In genomic region chr18:76821875-76822509, GRCh38 we compare ENCODE assay signal across 8 cellular contexts. TPM values are rescaled to one million over a fixed set of nuclear protein-coding genes. Genes with fewer than 3 reads are reported as not detected.
DNase-seq lines count a peak whose midpoint lies in the region; ATAC-seq and TF ChIP-seq lines count a peak whose summit lies in the region.

No MANE protein-coding gene starts in this region.

- H3K36me3 Mint-ChIP-seq in CD4-positive, CD25-positive, alpha-beta regulatory T cell: no peaks in the 10 kb centered on the region
- peaks cover 8% of the 10 kb centered on the region for H3K36me3 Mint-ChIP-seq in activated naive CD4-positive, alpha-beta T cell treated with anti-CD3 and anti-CD28 coated beads for 36 hours (ENCODE audit: low read depth)

- no peaks in the 10 kb centered on the region for H3K9me3 Mint-ChIP-seq in CD4-positive, CD25-positive, alpha-beta regulatory T cell
- H3K9me3 Mint-ChIP-seq in activated naive CD4-positive, alpha-beta T cell treated with anti-CD3 and anti-CD28 coated beads for 36 hours: no peaks in the 10 kb centered on the region

- 0 to 1% methylated on average over 8 to 18 of the region's 89 CpGs for WGBS in thyroid gland, 2 donors

- peak overlapping the region; percentile 81 for H3K27ac ChIP-seq in CD4-positive, CD25-positive, alpha-beta regulatory T cell (ENCODE audit: insufficient read depth, low read length, poor library complexity, severe bottlenecking)
- peak overlapping the region; percentile 91 to 97 (median 95) for H3K27ac ChIP-seq in thyroid gland

- TF ChIP-seq POLR2A in thyroid gland (IDR thresholded peaks at IDR 0.05): peak; percentile 15 to 53

- H3K27me3 Mint-ChIP-seq in CD4-positive, CD25-positive, alpha-beta regulatory T cell: peaks cover 12% of the 10 kb centered on the region
- no peaks in the 10 kb centered on the region for H3K27me3 Mint-ChIP-seq in activated naive CD4-positive, alpha-beta T cell treated with anti-CD3 and anti-CD28 coated beads for 36 hours (ENCODE audit: low read depth)

- intact Hi-C loops in activated naive CD4-positive, alpha-beta T cell treated with anti-CD3 and anti-CD28 coated beads for 36 hours (cut with micrococcal nuclease): loop anchor here (1.0 to 5.0 kb wide), 7 partner anchors 19 to 330 kb away; partner anchors contain the start of gene MBP
- intact Hi-C loops in thyroid gland (cut with DNase I): no loop called here

- peaks cover 31 to 66% (median 50%) of the 10 kb centered on the region in 4 donors for H3K4me1 Mint-ChIP-seq in CD4-positive, CD25-positive, alpha-beta regulatory T cell
- peaks cover 44% of the 10 kb centered on the region for H3K4me1 Mint-ChIP-seq in activated naive CD4-positive, alpha-beta T cell treated with anti-CD3 and anti-CD28 coated beads for 36 hours (ENCODE audit: low read depth)

- H3K27me3 ChIP-seq in CD4-positive, CD25-positive, alpha-beta regulatory T cell (ENCODE audit: control insufficient read depth, insufficient read depth, low read length): no peaks in the 10 kb centered on the region
- H3K27me3 ChIP-seq in thyroid gland: no peaks in the 10 kb centered on the region

- H3K4me3 Mint-ChIP-seq in CD4-positive, CD25-positive, alpha-beta regulatory T cell: peak overlapping the region; percentile 94 to 100 (median 97)
- peak overlapping the region; percentile 90 for H3K4me3 Mint-ChIP-seq in activated naive CD4-positive, alpha-beta T cell treated with anti-CD3 and anti-CD28 coated beads for 36 hours

- DNase-seq in CD4-positive, CD25-positive, alpha-beta regulatory T cell: peak; percentile 61 to 74 (median 74)
- peak; percentile 65 for DNase-seq in GM19240 (ENCODE audit: insufficient read length, low spot score)
- DNase-seq in RPMI8226: peak; percentile 71
- DNase-seq in activated naive CD4-positive, alpha-beta T cell treated with anti-CD3 and anti-CD28 coated beads for 36 hours: peak; percentile 45
- DNase-seq in germinal center (ENCODE audit: low spot score): peak; percentile 88
- no peak for DNase-seq in omental fat pad (ENCODE audit: low spot score)
- DNase-seq in thyroid gland: peak; percentile 56 to 59

- peak overlapping the region; percentile 87 for H3K4me3 ChIP-seq in CD4-positive, CD25-positive, alpha-beta regulatory T cell (ENCODE audit: low read depth, low read length)
- H3K4me3 ChIP-seq in thyroid gland (replicated peaks in 1 of 3): peak overlapping the region; percentile 59 to 98 (median 96)

- H3K27ac Mint-ChIP-seq in CD4-positive, CD25-positive, alpha-beta regulatory T cell: peak overlapping the region; percentile 90 to 96 (median 94)
- H3K27ac Mint-ChIP-seq in activated naive CD4-positive, alpha-beta T cell treated with anti-CD3 and anti-CD28 coated beads for 36 hours: peak overlapping the region; percentile 92

- CTCF ChIA-PET in activated naive CD4-positive, alpha-beta T cell treated with anti-CD3 and anti-CD28 coated beads for 36 hours (lab: Charles Lee): interaction anchor here (1.3 to 5.0 kb wide), 2 partner anchors 19 to 161 kb away, joined by 4 to 49 read pairs; no protein-coding TSS in a partner anchor

- H3K4me1 ChIP-seq in CD4-positive, CD25-positive, alpha-beta regulatory T cell (ENCODE audit: control insufficient read depth, insufficient read depth, low read length, poor library complexity, severe bottlenecking): peaks cover 45% of the 10 kb centered on the region
- peaks cover 11 to 13% of the 10 kb centered on the region in 2 donors for H3K4me1 ChIP-seq in thyroid gland

- H3K36me3 ChIP-seq in CD4-positive, CD25-positive, alpha-beta regulatory T cell (ENCODE audit: control insufficient read depth, insufficient read depth, low read length): no peaks in the 10 kb centered on the region
- no peaks in the 10 kb centered on the region for H3K36me3 ChIP-seq in thyroid gland

- no peaks in the 10 kb centered on the region for H3K9me3 ChIP-seq in CD4-positive, CD25-positive, alpha-beta regulatory T cell (ENCODE audit: control insufficient read depth in 2 of 2, low read length in 2 of 2)
- H3K9me3 ChIP-seq in thyroid gland: no peaks in the 10 kb centered on the region

- peak; percentile 61 to 62 for ATAC-seq in CD4-positive, CD25-positive, alpha-beta regulatory T cell (ENCODE audit: low read depth in 2 of 2)
- peak; percentile 38 for ATAC-seq in HG03439 (IDR thresholded peaks at IDR 0.05; ENCODE audit: unreplicated experiment)
- peak; percentile 66 for ATAC-seq in omental fat pad (ENCODE audit: low FRiP score)

- no peak for TF ChIP-seq CTCF in omental fat pad (IDR thresholded peaks at IDR 0.05)
- TF ChIP-seq CTCF in thyroid gland (IDR thresholded peaks at IDR 0.05): no peak

RNA-seq across cellular contexts. Expression of gene ZNF236, which starts 0.4 kb away (rescaled TPM):
- 26.1 TPM for total RNA-seq in CD4-positive, CD25-positive, alpha-beta regulatory T cell
- 10 to 100 TPM in 1 of 4 donors, 1 to 10 TPM in 3; 5.5 to 10.2 (median 7.0) TPM for polyA plus RNA-seq in CD4-positive, CD25-positive, alpha-beta regulatory T cell
- total RNA-seq in activated naive CD4-positive, alpha-beta T cell treated with anti-CD3 and anti-CD28 coated beads for 36 hours: 10 to 100 TPM; 13.7 to 17.7 TPM
- total RNA-seq in omental fat pad (10 to 100 TPM; 14.3 to 18.0 (median 17.0) TPM), thyroid gland (10 to 100 TPM; 15.6 to 28.0 (median 20.6) TPM)
